In the genomic region with DNA sequence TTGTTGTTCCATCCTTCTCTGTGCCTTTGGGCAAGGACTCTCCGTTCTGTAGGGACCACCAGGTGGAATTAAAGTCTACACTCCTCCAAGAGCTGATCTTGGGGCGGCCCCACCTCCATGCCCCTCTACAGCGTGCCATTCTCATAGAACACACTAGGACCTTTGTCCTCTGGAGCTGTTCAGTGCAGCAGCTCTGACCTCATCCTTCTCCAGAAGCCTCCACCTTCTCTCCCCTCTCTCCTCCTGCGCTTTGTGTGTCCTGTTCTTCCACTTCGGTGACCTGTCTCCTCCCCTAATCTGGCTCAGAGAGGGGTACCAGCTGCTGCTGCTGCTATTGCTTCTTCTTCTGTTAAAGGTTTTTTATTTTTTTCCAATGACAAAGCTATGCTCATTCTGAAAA, we compare ENCODE assay signal across 2 cellular contexts.
TF ChIP-seq lines count a peak whose summit lies in the region.

No MANE protein-coding gene starts in this region.

TF ChIP-seq in K562, 482 proteins besides CTCF, POLR2A, EP300 and RAD21 (continues in another document):
- no peak for TF ChIP-seq ZNF124 (CRISPR knock-in tag; IDR thresholded peaks at IDR 0.05)
- TF ChIP-seq ZNF232 (CRISPR knock-in tag; IDR thresholded peaks at IDR 0.05), result no peak
- no peak for TF ChIP-seq HNRNPLL (IDR thresholded peaks at IDR 0.05; ENCODE audit: low read depth, low read length, poor library complexity, severe bottlenecking)
- TF ChIP-seq, protein P1, sequence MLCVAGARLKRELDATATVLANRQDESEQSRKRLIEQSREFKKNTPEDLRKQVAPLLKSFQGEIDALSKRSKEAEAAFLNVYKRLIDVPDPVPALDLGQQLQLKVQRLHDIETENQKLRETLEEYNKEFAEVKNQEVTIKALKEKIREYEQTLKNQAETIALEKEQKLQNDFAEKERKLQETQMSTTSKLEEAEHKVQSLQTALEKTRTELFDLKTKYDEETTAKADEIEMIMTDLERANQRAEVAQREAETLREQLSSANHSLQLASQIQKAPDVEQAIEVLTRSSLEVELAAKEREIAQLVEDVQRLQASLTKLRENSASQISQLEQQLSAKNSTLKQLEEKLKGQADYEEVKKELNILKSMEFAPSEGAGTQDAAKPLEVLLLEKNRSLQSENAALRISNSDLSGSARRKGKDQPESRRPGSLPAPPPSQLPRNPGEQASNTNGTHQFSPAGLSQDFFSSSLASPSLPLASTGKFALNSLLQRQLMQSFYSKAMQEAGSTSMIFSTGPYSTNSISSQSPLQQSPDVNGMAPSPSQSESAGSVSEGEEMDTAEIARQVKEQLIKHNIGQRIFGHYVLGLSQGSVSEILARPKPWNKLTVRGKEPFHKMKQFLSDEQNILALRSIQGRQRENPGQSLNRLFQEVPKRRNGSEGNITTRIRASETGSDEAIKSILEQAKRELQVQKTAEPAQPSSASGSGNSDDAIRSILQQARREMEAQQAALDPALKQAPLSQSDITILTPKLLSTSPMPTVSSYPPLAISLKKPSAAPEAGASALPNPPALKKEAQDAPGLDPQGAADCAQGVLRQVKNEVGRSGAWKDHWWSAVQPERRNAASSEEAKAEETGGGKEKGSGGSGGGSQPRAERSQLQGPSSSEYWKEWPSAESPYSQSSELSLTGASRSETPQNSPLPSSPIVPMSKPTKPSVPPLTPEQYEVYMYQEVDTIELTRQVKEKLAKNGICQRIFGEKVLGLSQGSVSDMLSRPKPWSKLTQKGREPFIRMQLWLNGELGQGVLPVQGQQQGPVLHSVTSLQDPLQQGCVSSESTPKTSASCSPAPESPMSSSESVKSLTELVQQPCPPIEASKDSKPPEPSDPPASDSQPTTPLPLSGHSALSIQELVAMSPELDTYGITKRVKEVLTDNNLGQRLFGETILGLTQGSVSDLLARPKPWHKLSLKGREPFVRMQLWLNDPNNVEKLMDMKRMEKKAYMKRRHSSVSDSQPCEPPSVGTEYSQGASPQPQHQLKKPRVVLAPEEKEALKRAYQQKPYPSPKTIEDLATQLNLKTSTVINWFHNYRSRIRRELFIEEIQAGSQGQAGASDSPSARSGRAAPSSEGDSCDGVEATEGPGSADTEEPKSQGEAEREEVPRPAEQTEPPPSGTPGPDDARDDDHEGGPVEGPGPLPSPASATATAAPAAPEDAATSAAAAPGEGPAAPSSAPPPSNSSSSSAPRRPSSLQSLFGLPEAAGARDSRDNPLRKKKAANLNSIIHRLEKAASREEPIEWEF (CRISPR knock-in tag; IDR thresholded peaks at IDR 0.05), result no peak
- TF ChIP-seq ARNT (IDR thresholded peaks at IDR 0.05), result no peak
- no peak for TF ChIP-seq ZNF239 (CRISPR knock-in tag; IDR thresholded peaks at IDR 0.05)
- no peak for TF ChIP-seq SAP30 (IDR thresholded peaks at IDR 0.05; ENCODE audit: borderline replicate concordance, insufficient read depth, low read depth, low read length, poor library complexity, severe bottlenecking)
- TF ChIP-seq HDAC6 (IDR thresholded peaks at IDR 0.05; ENCODE audit: low read depth, low read length), result no peak
- TF ChIP-seq, protein P2, sequence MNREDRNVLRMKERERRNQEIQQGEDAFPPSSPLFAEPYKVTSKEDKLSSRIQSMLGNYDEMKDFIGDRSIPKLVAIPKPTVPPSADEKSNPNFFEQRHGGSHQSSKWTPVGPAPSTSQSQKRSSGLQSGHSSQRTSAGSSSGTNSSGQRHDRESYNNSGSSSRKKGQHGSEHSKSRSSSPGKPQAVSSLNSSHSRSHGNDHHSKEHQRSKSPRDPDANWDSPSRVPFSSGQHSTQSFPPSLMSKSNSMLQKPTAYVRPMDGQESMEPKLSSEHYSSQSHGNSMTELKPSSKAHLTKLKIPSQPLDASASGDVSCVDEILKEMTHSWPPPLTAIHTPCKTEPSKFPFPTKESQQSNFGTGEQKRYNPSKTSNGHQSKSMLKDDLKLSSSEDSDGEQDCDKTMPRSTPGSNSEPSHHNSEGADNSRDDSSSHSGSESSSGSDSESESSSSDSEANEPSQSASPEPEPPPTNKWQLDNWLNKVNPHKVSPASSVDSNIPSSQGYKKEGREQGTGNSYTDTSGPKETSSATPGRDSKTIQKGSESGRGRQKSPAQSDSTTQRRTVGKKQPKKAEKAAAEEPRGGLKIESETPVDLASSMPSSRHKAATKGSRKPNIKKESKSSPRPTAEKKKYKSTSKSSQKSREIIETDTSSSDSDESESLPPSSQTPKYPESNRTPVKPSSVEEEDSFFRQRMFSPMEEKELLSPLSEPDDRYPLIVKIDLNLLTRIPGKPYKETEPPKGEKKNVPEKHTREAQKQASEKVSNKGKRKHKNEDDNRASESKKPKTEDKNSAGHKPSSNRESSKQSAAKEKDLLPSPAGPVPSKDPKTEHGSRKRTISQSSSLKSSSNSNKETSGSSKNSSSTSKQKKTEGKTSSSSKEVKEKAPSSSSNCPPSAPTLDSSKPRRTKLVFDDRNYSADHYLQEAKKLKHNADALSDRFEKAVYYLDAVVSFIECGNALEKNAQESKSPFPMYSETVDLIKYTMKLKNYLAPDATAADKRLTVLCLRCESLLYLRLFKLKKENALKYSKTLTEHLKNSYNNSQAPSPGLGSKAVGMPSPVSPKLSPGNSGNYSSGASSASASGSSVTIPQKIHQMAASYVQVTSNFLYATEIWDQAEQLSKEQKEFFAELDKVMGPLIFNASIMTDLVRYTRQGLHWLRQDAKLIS (CRISPR knock-in tag; IDR thresholded peaks at IDR 0.05), result no peak
- no peak for TF ChIP-seq HNRNPUL1 (IDR thresholded peaks at IDR 0.05; ENCODE audit: low read length)
- no peak for TF ChIP-seq CAMTA2 (CRISPR knock-in tag; conservative IDR thresholded peaks at IDR 0.05)
- no peak for TF ChIP-seq TAF7 (tag; IDR thresholded peaks at IDR 0.05)
- no peak for TF ChIP-seq DIDO1 (tag; IDR thresholded peaks at IDR 0.05; ENCODE audit: low read depth)
- TF ChIP-seq, protein P3, sequence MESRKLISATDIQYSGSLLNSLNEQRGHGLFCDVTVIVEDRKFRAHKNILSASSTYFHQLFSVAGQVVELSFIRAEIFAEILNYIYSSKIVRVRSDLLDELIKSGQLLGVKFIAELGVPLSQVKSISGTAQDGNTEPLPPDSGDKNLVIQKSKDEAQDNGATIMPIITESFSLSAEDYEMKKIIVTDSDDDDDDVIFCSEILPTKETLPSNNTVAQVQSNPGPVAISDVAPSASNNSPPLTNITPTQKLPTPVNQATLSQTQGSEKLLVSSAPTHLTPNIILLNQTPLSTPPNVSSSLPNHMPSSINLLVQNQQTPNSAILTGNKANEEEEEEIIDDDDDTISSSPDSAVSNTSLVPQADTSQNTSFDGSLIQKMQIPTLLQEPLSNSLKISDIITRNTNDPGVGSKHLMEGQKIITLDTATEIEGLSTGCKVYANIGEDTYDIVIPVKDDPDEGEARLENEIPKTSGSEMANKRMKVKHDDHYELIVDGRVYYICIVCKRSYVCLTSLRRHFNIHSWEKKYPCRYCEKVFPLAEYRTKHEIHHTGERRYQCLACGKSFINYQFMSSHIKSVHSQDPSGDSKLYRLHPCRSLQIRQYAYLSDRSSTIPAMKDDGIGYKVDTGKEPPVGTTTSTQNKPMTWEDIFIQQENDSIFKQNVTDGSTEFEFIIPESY (CRISPR knock-in tag; IDR thresholded peaks at IDR 0.05), result no peak
- TF ChIP-seq RFX5 (IDR thresholded peaks at IDR 0.05; ENCODE audit: low read depth, low read length), result no peak
- no peak for TF ChIP-seq RUNX1 (IDR thresholded peaks at IDR 0.05; ENCODE audit: low read depth)

TF ChIP-seq in HEK293T, 16 proteins besides CTCF, POLR2A, EP300 and RAD21:
- TF ChIP-seq ZNF384 (IDR thresholded peaks at IDR 0.05) (no peak), LEF1 (IDR thresholded peaks at IDR 0.05; ENCODE audit: borderline replicate concordance) (no peak), SUZ12 (IDR thresholded peaks at IDR 0.05) (no peak), BHLHE40 (IDR thresholded peaks at IDR 0.05; ENCODE audit: borderline replicate concordance) (no peak), FOXA1 (IDR thresholded peaks at IDR 0.05) (no peak), ELF4 (IDR thresholded peaks at IDR 0.05) (no peak), CTBP1 (IDR thresholded peaks at IDR 0.05; ENCODE audit: borderline replicate concordance) (no peak), HDGF (IDR thresholded peaks at IDR 0.05; ENCODE audit: borderline replicate concordance) (no peak), ARNT (IDR thresholded peaks at IDR 0.05) (no peak)
